10 cellular contexts compared by ENCODE assay signal in genomic region chr15:39213385-39213840, GRCh38.
A peak's percentile ranks its signal among the peaks of the same experiment; 100 is the strongest.
DNase-seq lines count a peak whose midpoint lies in the region; ATAC-seq, FAIRE-seq and TF ChIP-seq lines count a peak whose summit lies in the region.
"Had no signal": no experiment of that assay in that cellular context is flagged by ENCODE, and none has a peak within 500 bp of the region (broad histone marks: within the 10 kb centered on the region; RNA-seq: fewer than 3 reads in every experiment).

No MANE protein-coding gene starts in this region.

- H3K27ac ChIP-seq in endothelial cell of umbilical vein (ENCODE audit: insufficient read depth, low read depth, low read length) = no peak overlapping the region

- CTCF ChIA-PET in endothelial cell of umbilical vein (lab: Charles Lee) = interaction anchor here (0.8 to 4.4 kb wide), 2 partner anchors 9 to 15 kb away, joined by 3 to 14 read pairs; no protein-coding TSS in a partner anchor

- H3K9ac ChIP-seq in endothelial cell of umbilical vein (replicated peaks; ENCODE audit: extremely low read depth, insufficient read depth, low read length) = no peak overlapping the region

- no peaks in the 10 kb centered on the region for H3K27me3 ChIP-seq in endothelial cell of umbilical vein (ENCODE audit: control insufficient read depth in 2 of 2, insufficient read depth in 2 of 2, low read length in 2 of 2)

- H3K4me1 ChIP-seq in endothelial cell of umbilical vein (ENCODE audit: control insufficient read depth, extremely low read depth, insufficient read depth, low read length) = no peaks in the 10 kb centered on the region

- H3K36me3 ChIP-seq in endothelial cell of umbilical vein (ENCODE audit: control insufficient read depth in 2 of 2, extremely low read depth in 1 of 2, insufficient read depth in 2 of 2, low read length in 2 of 2) = no peaks in the 10 kb centered on the region

- H3K4me3 ChIP-seq in endothelial cell of umbilical vein (replicated peaks in 1 of 3; ENCODE audit: insufficient read depth in 1 of 3, low read depth in 1 of 3, low read length in 3 of 3) (no peak overlapping the region), lower leg skin (ENCODE audit: low read depth, poor library complexity, severe bottlenecking) (no peak overlapping the region)

- in situ Hi-C loops in G401 (cut with HindIII; ENCODE audit: low sequenced_read_pairs) = no loop called here

- BruUV-seq in endothelial cell of umbilical vein (replicated peaks; lab: Mats Ljungman, UMichigan) = no TSS peak

- TF ChIP-seq CTCF in endothelial cell of umbilical vein (IDR thresholded peaks at IDR 0.05; ENCODE audit: extremely low read depth in 1 of 2, insufficient read depth in 1 of 2, low read depth in 1 of 2, low read length in 2 of 2) = no peak
- TF ChIP-seq CTCF in lower leg skin (IDR thresholded peaks at IDR 0.05) = no peak

- DNase-seq in A172 (ENCODE audit: low spot score) (peak; percentile 96), NCI-H226 (peak; percentile 18), endothelial cell of umbilical vein (ENCODE audit: low read depth, low spot score) (no peak), lower leg skin (ENCODE audit: low spot score in 2 of 2) (peak; percentile 27 to 85), G401 (ENCODE audit: low spot score) (no peak), superior temporal gyrus (ENCODE audit: extremely low spot score) (no peak), CD1c-positive myeloid dendritic cell (ENCODE audit: extremely low spot score) (no peak)
- DNase-seq: ACHN, occipital lobe had no signal

- POLR2A ChIA-PET in endothelial cell of umbilical vein (lab: Charles Lee) = no interaction called here

- no peaks in the 10 kb centered on the region for H3K9me3 ChIP-seq in endothelial cell of umbilical vein (replicated peaks; ENCODE audit: control insufficient read depth, insufficient read depth, low read length)

- H3K9me1 ChIP-seq in endothelial cell of umbilical vein (replicated peaks; ENCODE audit: control insufficient read depth, extremely low read depth, insufficient read depth, low read length) = no peaks in the 10 kb centered on the region

- dilution Hi-C loops in endothelial cell of umbilical vein (cut with MboI; ENCODE audit: extremely low pct_ligation_motif_present, low sequenced_read_pairs) = no loop called here

- H2AFZ ChIP-seq in endothelial cell of umbilical vein (ENCODE audit: low read depth, low read length) = peak overlapping the region; percentile 6

- intact Hi-C loops in endothelial cell of umbilical vein (cut with micrococcal nuclease) = no loop called here
- intact Hi-C loops in lower leg skin (cut with DNase I; ENCODE audit: low total_unique reads) = no loop called here

- no peak for ATAC-seq in HG02798 (IDR thresholded peaks at IDR 0.05; ENCODE audit: poor library complexity, unreplicated experiment)

- no peak overlapping the region for H3K4me2 ChIP-seq in endothelial cell of umbilical vein (ENCODE audit: insufficient read depth, low read length)

- WGBS in lower leg skin, 2 donors = 45 to 46% methylated on average over 7 of the region's 7 CpGs

- H4K20me1 ChIP-seq in endothelial cell of umbilical vein (replicated peaks; ENCODE audit: control insufficient read depth, extremely low read depth, insufficient read depth, low read length) = no peaks in the 10 kb centered on the region

- FAIRE-seq in endothelial cell of umbilical vein (lab: Jason Lieb, UNC) = no peak

- H3K79me2 ChIP-seq in endothelial cell of umbilical vein (ENCODE audit: control insufficient read depth, insufficient read depth, low read length) = no peaks in the 10 kb centered on the region

- TF ChIP-seq POLR2A in endothelial cell of umbilical vein (IDR thresholded peaks at IDR 0.05; ENCODE audit: low read depth, low read length) (no peak), lower leg skin (IDR thresholded peaks at IDR 0.05) (no peak)

TF ChIP-seq in endothelial cell of umbilical vein, 7 proteins besides CTCF, POLR2A, EP300 and RAD21:
- TF ChIP-seq FOS (IDR thresholded peaks at IDR 0.05; ENCODE audit: borderline replicate concordance, insufficient read depth, low read length) = no peak
- no peak for TF ChIP-seq JUN (IDR thresholded peaks at IDR 0.05; ENCODE audit: borderline replicate concordance, insufficient read depth, insufficient read length, low read depth)
- TF ChIP-seq GATA2 (IDR thresholded peaks at IDR 0.05; ENCODE audit: insufficient read depth, insufficient read length, low read depth, low read length) = no peak
- TF ChIP-seq POLR2AphosphoS5 (IDR thresholded peaks at IDR 0.05; ENCODE audit: insufficient read depth, low read depth, low read length) = no peak
- no peak for TF ChIP-seq MAX (IDR thresholded peaks at IDR 0.05; ENCODE audit: insufficient read depth, insufficient read length)
- no peak for TF ChIP-seq MYC (IDR thresholded peaks at IDR 0.05; ENCODE audit: low read depth, low read length)
- no peak for TF ChIP-seq EZH2 (IDR thresholded peaks at IDR 0.05; ENCODE audit: borderline replicate concordance, low read depth, low read length, severe bottlenecking)

Comparison
In these comparisons a context has a peak if more than half of its experiments do, and no peak if none do; other contexts are left out.
1. DNase-seq: peak in A172 (single experiment), NCI-H226 (single experiment) and lower leg skin (2 of 2); none in endothelial cell of umbilical vein (single experiment), G401 (single experiment), superior temporal gyrus (single experiment) and CD1c-positive myeloid dendritic cell (single experiment).